12 cellular contexts compared by ENCODE assay signal in genomic region chr5:42636425-42636824, GRCh38.
DNase-seq lines count a peak whose midpoint lies in the region; ATAC-seq and TF ChIP-seq lines count a peak whose summit lies in the region.
"Had no signal": no experiment of that assay in that cellular context is flagged by ENCODE, and none has a peak within 500 bp of the region (broad histone marks: within the 10 kb centered on the region; RNA-seq: fewer than 3 reads in every experiment).

No MANE protein-coding gene starts in this region.

- TF ChIP-seq CTCF in AG09309 (IDR thresholded peaks at IDR 0.05; ENCODE audit: control insufficient read depth, insufficient read depth, low read depth, low read length, missing control alignments) (peak; percentile 25), GM23338 (conservative IDR thresholded peaks at IDR 0.05; ENCODE audit: low read depth in 2 of 2) (peak; percentile 42 to 53), PC-9 (conservative IDR thresholded peaks at IDR 0.05) (peak; percentile 59; the same call in 1 of the 2 replicates), foreskin keratinocyte (conservative IDR thresholded peaks at IDR 0.05) (peak; percentile 62), testis (IDR thresholded peaks at IDR 0.05) (no peak)

- peaks cover 3% of the 10 kb centered on the region; the same call in 2 of the 3 replicates for H3K9me3 Mint-ChIP-seq in GM23338
- H3K9me3 Mint-ChIP-seq: activated naive CD4-positive, alpha-beta T cell treated with anti-CD3 and anti-CD28 coated beads, Interleukin-2, amount 10 ng/mL, durations not matched to agents 7 days and 5 days; effector memory CD8-positive, alpha-beta T cell had no signal

- H3K9me3 ChIP-seq in PC-9 (ENCODE audit: insufficient read depth, low read depth) = no peaks in the 10 kb centered on the region
- no peaks in the 10 kb centered on the region for H3K9me3 ChIP-seq in testis

- H3K36me3 ChIP-seq in GM23338 (ENCODE audit: insufficient read depth) (no peaks in the 10 kb centered on the region), PC-9 (ENCODE audit: low read depth) (no peaks in the 10 kb centered on the region), testis (ENCODE audit: low read depth, missing control alignments) (no peaks in the 10 kb centered on the region)

- H3K27me3 ChIP-seq in GM23338 (ENCODE audit: insufficient read depth) = no peaks in the 10 kb centered on the region
- H3K27me3 ChIP-seq in PC-9 (ENCODE audit: insufficient read depth, low read depth) = no peaks in the 10 kb centered on the region
- H3K27me3 ChIP-seq in foreskin keratinocyte = no peaks in the 10 kb centered on the region
- H3K27me3 ChIP-seq in testis = no peaks in the 10 kb centered on the region

- H3K4me1 Mint-ChIP-seq in GM23338 = no peaks in the 10 kb centered on the region
- H3K4me1 Mint-ChIP-seq: activated naive CD4-positive, alpha-beta T cell treated with anti-CD3 and anti-CD28 coated beads, Interleukin-2, amount 10 ng/mL, durations not matched to agents 7 days and 5 days had no signal

- H3F3A ChIP-seq in GM23338 (replicated peaks; ENCODE audit: low read depth) (no peaks in the 10 kb centered on the region), PC-9 (ENCODE audit: insufficient read depth, low read depth) (no peaks in the 10 kb centered on the region)

- H3K4me1 ChIP-seq in GM23338 (ENCODE audit: insufficient read depth) (no peaks in the 10 kb centered on the region), PC-9 (replicated peaks; ENCODE audit: insufficient read depth) (no peaks in the 10 kb centered on the region), foreskin keratinocyte (peaks cover 9% of the 10 kb centered on the region), testis (no peaks in the 10 kb centered on the region)

- H3K36me3 Mint-ChIP-seq in GM23338 (ENCODE audit: low read depth) = no peaks in the 10 kb centered on the region
- H3K36me3 Mint-ChIP-seq: activated naive CD4-positive, alpha-beta T cell treated with anti-CD3 and anti-CD28 coated beads, Interleukin-2, amount 10 ng/mL, durations not matched to agents 7 days and 5 days had no signal

- POLR2A ChIA-PET in PC-9 (lab: Charles Lee; ENCODE audit: unreplicated experiment) = no interaction called here

- no peak for TF ChIP-seq POLR2A in testis (IDR thresholded peaks at IDR 0.05)

- H4K20me1 ChIP-seq in GM23338 (replicated peaks; ENCODE audit: insufficient read depth) (no peaks in the 10 kb centered on the region), PC-9 (ENCODE audit: insufficient read depth) (no peaks in the 10 kb centered on the region; the same call in 1 of the 2 replicates)

- intact Hi-C loops in PC-9 (cut with micrococcal nuclease; ENCODE audit: unreplicated experiment) = loop anchor here (5.0 kb wide), 1 partner anchor 779 kb away; no protein-coding TSS in a partner anchor
- intact Hi-C loops in testis (cut with DNase I; ENCODE audit: low total_unique reads) = no loop called here

- H3K4me3 ChIP-seq in AG09309 (ENCODE audit: control insufficient read depth, low read depth, low read length) (no peak overlapping the region), GM23338 (no peak overlapping the region), PC-9 (no peak overlapping the region), testis (no peak overlapping the region)

- H3K27ac Mint-ChIP-seq in GM23338 = no peak overlapping the region
- H3K27ac Mint-ChIP-seq: activated naive CD4-positive, alpha-beta T cell treated with anti-CD3 and anti-CD28 coated beads, Interleukin-2, amount 10 ng/mL, durations not matched to agents 7 days and 5 days; effector memory CD8-positive, alpha-beta T cell had no signal

- 55 to 60% methylated on average over 2 of the region's 2 CpGs for WGBS in testis, 2 donors

- H3K4me3 Mint-ChIP-seq in GM23338 = no peak overlapping the region
- H3K4me3 Mint-ChIP-seq: activated naive CD4-positive, alpha-beta T cell treated with anti-CD3 and anti-CD28 coated beads, Interleukin-2, amount 10 ng/mL, durations not matched to agents 7 days and 5 days; effector memory CD8-positive, alpha-beta T cell had no signal

- ATAC-seq in GM23338 (no peak), foreskin keratinocyte (no peak)
- ATAC-seq: activated CD4-positive, CD25-positive, alpha-beta regulatory T cell treated with anti-CD3 and anti-CD28 coated beads, Interleukin-2, amount 50 U/mL, for 24 hours; effector memory CD8-positive, alpha-beta T cell had no signal

- H3K4me2 ChIP-seq in GM23338 (no peak overlapping the region), PC-9 (no peak overlapping the region)

- no peaks in the 10 kb centered on the region for H3K27me3 Mint-ChIP-seq in GM23338 (ENCODE audit: insufficient read depth, low read depth, poor library complexity)
- H3K27me3 Mint-ChIP-seq: activated naive CD4-positive, alpha-beta T cell treated with anti-CD3 and anti-CD28 coated beads, Interleukin-2, amount 10 ng/mL, durations not matched to agents 7 days and 5 days had no signal

- CTCF ChIA-PET in PC-9 (lab: Charles Lee) = no interaction called here

- H2AFZ ChIP-seq in GM23338 (no peak overlapping the region), PC-9 (no peak overlapping the region)

- no peak for DNase-seq in AG09309 (ENCODE audit: low read depth)
- no peak for DNase-seq in GM23338 (ENCODE audit: low spot score)
- no peak for DNase-seq in PC-9
- no peak for DNase-seq in foreskin keratinocyte
- DNase-seq in testis = no peak
- DNase-seq in globus pallidus (ENCODE audit: low spot score) = no peak
- DNase-seq in HuH-7.5 (ENCODE audit: low spot score) = no peak
- no peak for DNase-seq in SHP77 treated with DMSO at 0.1 percent for 48 hours (lab: John Stamatoyannopoulos, UW)
- DNase-seq: activated naive CD4-positive, alpha-beta T cell treated with anti-CD3 and anti-CD28 coated beads, Interleukin-2, amount 10 ng/mL, durations not matched to agents 7 days and 5 days; effector memory CD8-positive, alpha-beta T cell; kidney had no signal

- no peaks in the 10 kb centered on the region for H3K79me2 ChIP-seq in GM23338 (replicated peaks; ENCODE audit: insufficient read depth)
- H3K79me2 ChIP-seq in PC-9 (ENCODE audit: low read depth) = no peaks in the 10 kb centered on the region

- H3K9me2 ChIP-seq in GM23338 (ENCODE audit: insufficient read depth) (no peaks in the 10 kb centered on the region), PC-9 (ENCODE audit: insufficient read depth) (no peaks in the 10 kb centered on the region)

- BruUV-seq in PC-9 (replicated peaks; lab: Mats Ljungman, UMichigan) = no TSS peak

- H3K27ac ChIP-seq in GM23338 (ENCODE audit: low read depth) (no peak overlapping the region), PC-9 (no peak overlapping the region), foreskin keratinocyte (no peak overlapping the region), testis (no peak overlapping the region)

TF ChIP-seq in GM23338, 12 proteins besides CTCF, POLR2A, EP300 and RAD21:
- TF ChIP-seq ZNF114 (CRISPR knock-in tag; IDR thresholded peaks at IDR 0.05) = no peak
- no peak for TF ChIP-seq EZH2phosphoT487 (IDR thresholded peaks at IDR 0.05; ENCODE audit: unreplicated experiment)
- no peak for TF ChIP-seq CREB1 (CRISPR knock-in tag; IDR thresholded peaks at IDR 0.05; ENCODE audit: low read depth)
- TF ChIP-seq ETS1 (IDR thresholded peaks at IDR 0.05) = no peak
- no peak for TF ChIP-seq NANOG (IDR thresholded peaks at IDR 0.05; ENCODE audit: borderline replicate concordance)
- no peak for TF ChIP-seq POLR2AphosphoS5 (IDR thresholded peaks at IDR 0.05; ENCODE audit: low read depth)
- TF ChIP-seq ZNF331 (CRISPR knock-in tag; IDR thresholded peaks at IDR 0.05; ENCODE audit: low read depth) = no peak

Comparison
In these comparisons a context has a peak if more than half of its experiments do, and no peak if none do; other contexts are left out.
1. CTCF ChIP-seq: peak in AG09309 (single experiment), GM23338 (2 of 2), PC-9 (single experiment) and foreskin keratinocyte (single experiment); none in testis (0 of 3).